In the genomic region with DNA sequence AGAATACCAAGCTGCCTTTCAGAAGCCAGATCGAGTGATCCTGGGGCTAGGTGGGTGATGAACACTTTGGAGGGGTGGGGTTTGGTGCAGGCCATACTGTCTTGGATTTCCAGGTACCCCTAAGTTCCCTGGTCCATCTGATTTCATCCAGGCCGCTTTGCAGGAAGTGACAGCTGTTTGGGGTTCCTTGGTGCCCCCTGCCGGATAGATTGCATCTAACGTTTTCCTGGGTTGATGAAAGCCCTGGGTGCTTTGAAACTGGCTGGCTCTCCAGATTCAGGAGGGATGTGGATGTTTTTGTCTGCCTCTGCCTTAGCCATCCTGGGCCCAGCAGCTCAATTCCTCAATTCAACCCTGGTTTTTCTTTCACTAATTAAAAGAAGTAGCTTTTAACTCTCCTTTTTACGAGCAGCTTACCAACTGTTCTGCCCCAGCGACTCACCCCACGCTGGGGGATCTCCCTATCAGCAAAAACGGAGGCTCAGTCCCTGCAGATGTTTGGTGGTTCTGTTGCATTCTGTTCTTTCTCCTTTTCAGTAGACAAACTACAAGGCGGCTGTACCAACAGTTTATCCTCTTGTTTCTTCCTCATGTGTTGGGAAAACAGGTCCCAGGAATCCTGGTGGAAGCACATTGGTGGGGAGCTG, we compare ENCODE assay signal across 8 cellular contexts. TPM values are rescaled to one million over a fixed set of nuclear protein-coding genes. Genes with fewer than 3 reads are reported as not detected.
A peak's percentile ranks its signal among the peaks of the same experiment; 100 is the strongest.
DNase-seq lines count a peak whose midpoint lies in the region; ATAC-seq and TF ChIP-seq lines count a peak whose summit lies in the region.

No MANE protein-coding gene starts in this region.

- peak; percentile 86 for DNase-seq in DMS 273 (lab: John Stamatoyannopoulos, UW; ENCODE audit: unreplicated experiment)
- peak in 47 of 76 experiments; percentile 1 to 65 (median 23) for DNase-seq in HUDEP-2 (lab: John Stamatoyannopoulos, UW; ENCODE audit: unreplicated experiment in 76 of 76)
- DNase-seq in RWPE1 (ENCODE audit: low spot score): peak; percentile 50
- DNase-seq in activated T-helper 2 cell treated with anti-CD3 and anti-CD28 coated beads, Interferon-gamma antibody, Interleukin-2, Interleukin-4, amounts not matched to agents 10 μg/mL and 5 μg/mL and 100 μg/mL, durations not matched to agents 14 hours and 24 hours and 36 hours (ENCODE audit: low spot score): peak; percentile 49
- peak in 1 of 2 donors; percentile 45 for DNase-seq in foreskin keratinocyte
- DNase-seq in omental fat pad (ENCODE audit: low spot score): peak; percentile 70
- DNase-seq in thyroid gland: peak; percentile 82 to 86

- H3K36me3 ChIP-seq in thyroid gland: no peaks in the 10 kb centered on the region

- H3K4me1 ChIP-seq in foreskin keratinocyte: peaks cover 20% of the 10 kb centered on the region
- no peaks in the 10 kb centered on the region for H3K4me1 ChIP-seq in thyroid gland

- H3K9me3 Mint-ChIP-seq in activated T-helper 2 cell treated with anti-CD3 and anti-CD28 coated beads, Interferon-gamma antibody, Interleukin-2, Interleukin-4, amounts not matched to agents 10 μg/mL and 5 μg/mL and 100 μg/mL, durations not matched to agents 14 hours and 24 hours and 36 hours: no peaks in the 10 kb centered on the region

- ATAC-seq in GM21390 (IDR thresholded peaks at IDR 0.05; ENCODE audit: unreplicated experiment): peak; percentile 76
- ATAC-seq in foreskin keratinocyte: peak; percentile 72
- no peak for ATAC-seq in omental fat pad (ENCODE audit: low FRiP score)

- TF ChIP-seq CTCF in RWPE1 (conservative IDR thresholded peaks at IDR 0.05; ENCODE audit: low read depth): peak; percentile 69
- TF ChIP-seq CTCF in foreskin keratinocyte (conservative IDR thresholded peaks at IDR 0.05): peak; percentile 83
- TF ChIP-seq CTCF in omental fat pad (IDR thresholded peaks at IDR 0.05): no peak
- peak; percentile 24 to 82 (median 68) for TF ChIP-seq CTCF in thyroid gland (IDR thresholded peaks at IDR 0.05)

- H3K4me1 Mint-ChIP-seq in activated T-helper 2 cell treated with anti-CD3 and anti-CD28 coated beads, Interferon-gamma antibody, Interleukin-2, Interleukin-4, amounts not matched to agents 10 μg/mL and 5 μg/mL and 100 μg/mL, durations not matched to agents 14 hours and 24 hours and 36 hours (ENCODE audit: low read depth): no peaks in the 10 kb centered on the region

- POLR2A ChIA-PET in RWPE1 (lab: Yijun Ruan, JAX; ENCODE audit: low non-redundant PET): no interaction called here

- no peaks in the 10 kb centered on the region for H3K9me3 ChIP-seq in thyroid gland

- WGBS in thyroid gland, 2 donors: 47% methylated on average over 9 of the region's 9 CpGs

- H3K36me3 Mint-ChIP-seq in activated T-helper 2 cell treated with anti-CD3 and anti-CD28 coated beads, Interferon-gamma antibody, Interleukin-2, Interleukin-4, amounts not matched to agents 10 μg/mL and 5 μg/mL and 100 μg/mL, durations not matched to agents 14 hours and 24 hours and 36 hours (ENCODE audit: low read depth): no peaks in the 10 kb centered on the region

- H3K27me3 ChIP-seq in foreskin keratinocyte (no peaks in the 10 kb centered on the region), thyroid gland (no peaks in the 10 kb centered on the region)

- no peak for TF ChIP-seq POLR2A in thyroid gland (IDR thresholded peaks at IDR 0.05)

- H3K27ac ChIP-seq in RWPE1: peak overlapping the region; percentile 61
- H3K27ac ChIP-seq in foreskin keratinocyte: no peak overlapping the region
- H3K27ac ChIP-seq in thyroid gland: no peak overlapping the region

- no peak overlapping the region for H3K27ac Mint-ChIP-seq in activated T-helper 2 cell treated with anti-CD3 and anti-CD28 coated beads, Interferon-gamma antibody, Interleukin-2, Interleukin-4, amounts not matched to agents 10 μg/mL and 5 μg/mL and 100 μg/mL, durations not matched to agents 14 hours and 24 hours and 36 hours

- intact Hi-C loops in activated T-helper 2 cell treated with anti-CD3 and anti-CD28 coated beads, Interferon-gamma antibody, Interleukin-2, Interleukin-4, amounts not matched to agents 10 μg/mL and 5 μg/mL and 100 μg/mL, durations not matched to agents 14 hours and 24 hours and 36 hours (cut with micrococcal nuclease): loop anchor here (1.0 kb wide), 1 partner anchor 77 kb away; no protein-coding TSS in a partner anchor
- intact Hi-C loops in thyroid gland (cut with DNase I): loop anchor here (2.0 kb wide), 1 partner anchor 77 kb away; no protein-coding TSS in a partner anchor

- H3K4me3 ChIP-seq in thyroid gland (replicated peaks in 1 of 3): no peak overlapping the region

- CTCF ChIA-PET in RWPE1 (lab: Yijun Ruan, JAX): interaction anchor here (0.6 kb wide), 2 partner anchors 15 to 49 kb away, joined by 3 to 5 read pairs; no protein-coding TSS in a partner anchor

- no peak overlapping the region for H3K4me3 Mint-ChIP-seq in activated T-helper 2 cell treated with anti-CD3 and anti-CD28 coated beads, Interferon-gamma antibody, Interleukin-2, Interleukin-4, amounts not matched to agents 10 μg/mL and 5 μg/mL and 100 μg/mL, durations not matched to agents 14 hours and 24 hours and 36 hours (ENCODE audit: low read depth)

- peaks cover 6% of the 10 kb centered on the region for H3K27me3 Mint-ChIP-seq in activated T-helper 2 cell treated with anti-CD3 and anti-CD28 coated beads, Interferon-gamma antibody, Interleukin-2, Interleukin-4, amounts not matched to agents 10 μg/mL and 5 μg/mL and 100 μg/mL, durations not matched to agents 14 hours and 24 hours and 36 hours (ENCODE audit: low read depth)

RNA-seq across cellular contexts. Expression of gene ARHGEF4, which starts 37.1 kb away (rescaled TPM):
- 0.11 and 0.30 TPM in 2 replicates for total RNA-seq in activated T-helper 2 cell treated with anti-CD3 and anti-CD28 coated beads, Interferon-gamma antibody, Interleukin-2, Interleukin-4, amounts not matched to agents 10 μg/mL and 5 μg/mL and 100 μg/mL, durations not matched to agents 14 hours and 24 hours and 36 hours
- total RNA-seq in foreskin keratinocyte: 22.5 and 22.9 TPM in 2 replicates
- polyA plus RNA-seq in foreskin keratinocyte: 13.8 and 14.1 TPM in 2 replicates
- 10 to 100 TPM in 3 of 4 donors, 1 to 10 TPM in 1; 2.0 to 18.0 (median 15.0) TPM for total RNA-seq in omental fat pad
- total RNA-seq in thyroid gland: 10 to 100 TPM; 15.6 to 24.3 (median 22.5) TPM

Comparison
In these comparisons a context has a peak if more than half of its experiments do, and no peak if none do; other contexts are left out.
1. CTCF ChIP-seq: peak in RWPE1 (single experiment), foreskin keratinocyte (single experiment) and thyroid gland (6 of 6); none in omental fat pad (0 of 3).